In the genomic region with DNA sequence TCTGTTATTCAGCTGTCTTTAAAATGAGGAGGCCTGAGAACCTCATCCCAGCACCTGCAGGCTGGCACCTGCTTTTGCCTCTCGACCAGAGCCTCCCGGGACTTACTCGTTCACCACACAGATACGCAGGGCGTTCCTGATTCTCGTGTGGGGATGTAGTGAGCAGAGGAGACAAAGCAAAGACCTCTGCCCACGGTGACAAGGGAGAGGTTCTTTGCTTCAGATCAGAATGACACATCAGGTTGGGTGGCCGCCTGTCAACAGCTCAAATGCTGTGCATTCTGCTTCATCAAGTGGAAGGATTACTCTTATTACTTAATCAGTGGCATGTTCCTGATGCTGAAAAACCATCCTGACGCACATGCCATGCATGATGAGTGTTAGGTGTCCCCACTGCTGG, we compare ENCODE assay signal across 31 cellular contexts. TPM values are rescaled to one million over a fixed set of nuclear protein-coding genes. Genes with fewer than 3 reads are reported as not detected.
A peak's percentile ranks its signal among the peaks of the same experiment; 100 is the strongest.
DNase-seq lines count a peak whose midpoint lies in the region; ATAC-seq and TF ChIP-seq lines count a peak whose summit lies in the region.
"Had no signal": no experiment of that assay in that cellular context is flagged by ENCODE, and none has a peak within 500 bp of the region (broad histone marks: within the 10 kb centered on the region; RNA-seq: fewer than 3 reads in every experiment).

No MANE protein-coding gene starts in this region.

- no peaks in the 10 kb centered on the region for H3K9me2 ChIP-seq in GM23338 (ENCODE audit: insufficient read depth)

- peak overlapping the region in 8 of 11 experiments; percentile 73 to 89 (median 85); a peak in 16 of 22 replicates for H3K4me2 ChIP-seq in BLaER1 treated with 17β-estradiol and CSF1 and Interleukin-3, amounts not matched to agents 10 nM and 100 nM
- H3K4me2 ChIP-seq in GM23338, result no peak overlapping the region
- H3K4me2 ChIP-seq: hepatocyte had no signal

- no peaks in the 10 kb centered on the region for H3K79me2 ChIP-seq in GM23338 (replicated peaks; ENCODE audit: insufficient read depth)
- H3K79me2 ChIP-seq: hepatocyte had no signal

- H3K9me3 ChIP-seq in BLaER1 treated with 17β-estradiol and CSF1 and Interleukin-3, amounts not matched to agents 10 nM and 100 nM (replicated peaks in 1 of 11), result no peaks in the 10 kb centered on the region
- H3K9me3 ChIP-seq in naive thymus-derived CD4-positive, alpha-beta T cell (ENCODE audit: control insufficient read depth in 2 of 3, low read length in 3 of 3), result no peaks in the 10 kb centered on the region
- H3K9me3 ChIP-seq: Caco-2, gastroesophageal sphincter, lower lobe of right lung, psoas muscle, sigmoid colon, tibial nerve had no signal

- DNase-seq in GM23338 (ENCODE audit: low spot score), result no peak
- DNase-seq in activated CD8-positive, alpha-beta T cell treated with anti-CD3 and anti-CD28 coated beads for 36 hours, result no peak
- DNase-seq in naive thymus-derived CD4-positive, alpha-beta T cell, result no peak
- DNase-seq in posterior cingulate gyrus, result no peak
- no peak for DNase-seq in NCI-H2081 treated with DMSO at 0.1 percent for 48 hours (lab: John Stamatoyannopoulos, UW)
- DNase-seq: activated CD4-positive, alpha-beta T cell treated with anti-CD3 and anti-CD28 coated beads, Interleukin-2, amount 10 ng/mL, durations not matched to agents 24 days and 14 days; activated gamma-delta T cell; activated T-cell treated with anti-CD3 and anti-CD28 coated beads, Interleukin-2, amount 50 U/mL, for 1 hour; C1 segment of cervical spinal cord; Caco-2; DMS79; effector CD4-positive, alpha-beta T cell; GDM1; lower lobe of right lung; natural killer cell; NCI-H1092 treated with DMSO at 0.1 percent for 48 hours; NCI-H2029 treated with DMSO at 0.1 percent for 48 hours; NCI-H82; occipital lobe; psoas muscle; SIG-M5; sigmoid colon; stimulated activated CD4-positive, alpha-beta T cell treated with anti-CD3 and anti-CD28 coated beads, Interleukin-12 subunit alpha, Interleukin-12 subunit beta, amount 100 ng/mL, for 4 hours; stimulated activated CD4-positive, alpha-beta T cell treated with anti-CD3 and anti-CD28 coated beads, Interleukin-2, amount 100 ng/mL, for 48 hours had no signal

- peak overlapping the region; percentile 48; the same call in 1 of the 2 replicates for H3K27ac Mint-ChIP-seq in GM23338
- H3K27ac Mint-ChIP-seq in activated CD8-positive, alpha-beta T cell treated with anti-CD3 and anti-CD28 coated beads for 36 hours, result peak overlapping the region; percentile 32
- peak overlapping the region in 6 of 9 donors; percentile 33 to 77 (median 54) for H3K27ac Mint-ChIP-seq in naive thymus-derived CD4-positive, alpha-beta T cell

- POLR2A ChIA-PET in activated CD8-positive, alpha-beta T cell treated with anti-CD3 and anti-CD28 coated beads for 36 hours (lab: Charles Lee), result no interaction called here
- POLR2A ChIA-PET in naive thymus-derived CD4-positive, alpha-beta T cell (lab: Charles Lee), result interaction anchor here (0.6 to 1.0 kb wide), 3 partner anchors 13 to 103 kb away, joined by 3 to 4 read pairs (median 3); no protein-coding TSS in a partner anchor

- no peaks in the 10 kb centered on the region for H3K27me3 ChIP-seq in BLaER1 treated with 17β-estradiol and CSF1 and Interleukin-3, amounts not matched to agents 10 nM and 100 nM
- no peaks in the 10 kb centered on the region for H3K27me3 ChIP-seq in GM23338 (ENCODE audit: insufficient read depth)
- H3K27me3 ChIP-seq in naive thymus-derived CD4-positive, alpha-beta T cell (ENCODE audit: control insufficient read depth in 2 of 2, insufficient read depth in 2 of 2, low read length in 2 of 2), result no peaks in the 10 kb centered on the region
- H3K27me3 ChIP-seq: cardiac muscle cell, gastroesophageal sphincter, hepatocyte, sigmoid colon, tibial nerve had no signal

- H3F3A ChIP-seq in GM23338 (replicated peaks; ENCODE audit: low read depth), result no peaks in the 10 kb centered on the region

- H3K27ac ChIP-seq in BLaER1 treated with 17β-estradiol and CSF1 and Interleukin-3, amounts not matched to agents 10 nM and 100 nM, result peak overlapping the region in 1 of 11 experiments; percentile 38; a peak in 2 of 22 replicates
- no peak overlapping the region for H3K27ac ChIP-seq in GM23338 (ENCODE audit: low read depth)
- no peak overlapping the region for H3K27ac ChIP-seq in naive thymus-derived CD4-positive, alpha-beta T cell (ENCODE audit: low read depth, low read length)
- H3K27ac ChIP-seq: cardiac muscle cell, gastroesophageal sphincter, lower lobe of right lung, psoas muscle, sigmoid colon, tibial nerve had no signal

- CTCF ChIA-PET in activated CD8-positive, alpha-beta T cell treated with anti-CD3 and anti-CD28 coated beads for 36 hours (lab: Charles Lee), result interaction anchor here (0.9 to 1.9 kb wide), 4 partner anchors 19 to 152 kb away, joined by 3 to 5 read pairs (median 3); no protein-coding TSS in a partner anchor
- CTCF ChIA-PET in naive thymus-derived CD4-positive, alpha-beta T cell (lab: Charles Lee), result no interaction called here

- H3K36me3 ChIP-seq in BLaER1 treated with 17β-estradiol and CSF1 and Interleukin-3, amounts not matched to agents 10 nM and 100 nM, result peaks cover 29 to 100% (median 89%) of the 10 kb centered on the region in 11 experiments
- H3K36me3 ChIP-seq in GM23338 (ENCODE audit: insufficient read depth), result no peaks in the 10 kb centered on the region
- H3K36me3 ChIP-seq in naive thymus-derived CD4-positive, alpha-beta T cell (ENCODE audit: control insufficient read depth in 2 of 3, insufficient read depth in 3 of 3, low read length in 3 of 3), result peaks cover 67 to 100% (median 78%) of the 10 kb centered on the region in 3 experiments

- no peaks in the 10 kb centered on the region; the same call in 2 of the 3 replicates for H3K9me3 Mint-ChIP-seq in GM23338
- H3K9me3 Mint-ChIP-seq in activated CD8-positive, alpha-beta T cell treated with anti-CD3 and anti-CD28 coated beads for 36 hours, result no peaks in the 10 kb centered on the region
- peaks cover 0 to 6% (median 0%) of the 10 kb centered on the region in 11 donors for H3K9me3 Mint-ChIP-seq in naive thymus-derived CD4-positive, alpha-beta T cell
- H3K9me3 Mint-ChIP-seq: activated CD4-positive, alpha-beta T cell treated with anti-CD3 and anti-CD28 coated beads, Interleukin-2, amount 10 ng/mL, durations not matched to agents 24 days and 14 days; natural killer cell had no signal

- peaks cover 40 to 99% (median 83%) of the 10 kb centered on the region in 10 experiments for H3K4me1 ChIP-seq in BLaER1 treated with 17β-estradiol and CSF1 and Interleukin-3, amounts not matched to agents 10 nM and 100 nM
- peaks cover 4% of the 10 kb centered on the region; the same call in 1 of the 2 replicates for H3K4me1 ChIP-seq in GM23338 (ENCODE audit: insufficient read depth)
- H3K4me1 ChIP-seq in naive thymus-derived CD4-positive, alpha-beta T cell (ENCODE audit: control insufficient read depth in 2 of 2, insufficient read depth in 2 of 2, low read length in 2 of 2), result no peaks in the 10 kb centered on the region
- H3K4me1 ChIP-seq: psoas muscle, sigmoid colon had no signal

- peaks cover 3% of the 10 kb centered on the region; the same call in 2 of the 3 replicates for H3K36me3 Mint-ChIP-seq in GM23338 (ENCODE audit: low read depth)
- H3K36me3 Mint-ChIP-seq in activated CD8-positive, alpha-beta T cell treated with anti-CD3 and anti-CD28 coated beads for 36 hours (ENCODE audit: low read depth), result peaks cover 50% of the 10 kb centered on the region
- peaks cover 11 to 75% (median 31%) of the 10 kb centered on the region in 5 donors for H3K36me3 Mint-ChIP-seq in naive thymus-derived CD4-positive, alpha-beta T cell
- H3K36me3 Mint-ChIP-seq: natural killer cell had no signal

- peak overlapping the region in 2 of 11 experiments; percentile 34 to 36; a peak in 3 of 22 replicates for H3K9ac ChIP-seq in BLaER1 treated with 17β-estradiol and CSF1 and Interleukin-3, amounts not matched to agents 10 nM and 100 nM

- H2AFZ ChIP-seq in GM23338, result no peak overlapping the region
- H2AFZ ChIP-seq: hepatocyte had no signal

- ATAC-seq in GM23338, result no peak
- no peak for ATAC-seq in activated CD8-positive, alpha-beta T cell treated with anti-CD3 and anti-CD28 coated beads for 36 hours
- ATAC-seq in naive thymus-derived CD4-positive, alpha-beta T cell, result no peak
- ATAC-seq in GM18868 (IDR thresholded peaks at IDR 0.05; ENCODE audit: unreplicated experiment), result no peak
- ATAC-seq: gastroesophageal sphincter, lower lobe of right lung, natural killer cell, psoas muscle had no signal

- no peak overlapping the region for H3K4me3 Mint-ChIP-seq in GM23338
- H3K4me3 Mint-ChIP-seq in activated CD8-positive, alpha-beta T cell treated with anti-CD3 and anti-CD28 coated beads for 36 hours, result no peak overlapping the region
- peak overlapping the region in 1 of 10 donors; percentile 36 for H3K4me3 Mint-ChIP-seq in naive thymus-derived CD4-positive, alpha-beta T cell
- H3K4me3 Mint-ChIP-seq: activated CD4-positive, alpha-beta T cell treated with anti-CD3 and anti-CD28 coated beads, Interleukin-2, amount 10 ng/mL, durations not matched to agents 24 days and 14 days; natural killer cell had no signal

- TF ChIP-seq CTCF in GM23338 (conservative IDR thresholded peaks at IDR 0.05; ENCODE audit: low read depth in 2 of 2), result no peak
- TF ChIP-seq CTCF in activated CD8-positive, alpha-beta T cell treated with anti-CD3 and anti-CD28 coated beads for 36 hours (IDR thresholded peaks at IDR 0.05), result no peak

- peaks cover 10% of the 10 kb centered on the region for H3K27me3 Mint-ChIP-seq in GM23338 (ENCODE audit: insufficient read depth, low read depth, poor library complexity)
- H3K27me3 Mint-ChIP-seq in activated CD8-positive, alpha-beta T cell treated with anti-CD3 and anti-CD28 coated beads for 36 hours, result no peaks in the 10 kb centered on the region
- H3K27me3 Mint-ChIP-seq in naive thymus-derived CD4-positive, alpha-beta T cell, result no peaks in the 10 kb centered on the region
- H3K27me3 Mint-ChIP-seq: activated CD4-positive, alpha-beta T cell treated with anti-CD3 and anti-CD28 coated beads, Interleukin-2, amount 10 ng/mL, durations not matched to agents 24 days and 14 days had no signal

- peaks cover 13 to 92% (median 43%) of the 10 kb centered on the region in 11 experiments; a peak in 17 of 22 replicates for H4K20me1 ChIP-seq in BLaER1 treated with 17β-estradiol and CSF1 and Interleukin-3, amounts not matched to agents 10 nM and 100 nM
- H4K20me1 ChIP-seq in GM23338 (replicated peaks; ENCODE audit: insufficient read depth), result no peaks in the 10 kb centered on the region; the same call in 1 of the 2 replicates

- intact Hi-C loops in activated CD8-positive, alpha-beta T cell treated with anti-CD3 and anti-CD28 coated beads for 36 hours (cut with micrococcal nuclease), result no loop called here
- intact Hi-C loops in naive thymus-derived CD4-positive, alpha-beta T cell (cut with micrococcal nuclease), result no loop called here
- intact Hi-C loops in posterior cingulate gyrus (cut with DNase I), result no loop called here

- peaks cover 11% of the 10 kb centered on the region for H3K4me1 Mint-ChIP-seq in GM23338
- peaks cover 4% of the 10 kb centered on the region for H3K4me1 Mint-ChIP-seq in activated CD8-positive, alpha-beta T cell treated with anti-CD3 and anti-CD28 coated beads for 36 hours (ENCODE audit: low read depth)
- H3K4me1 Mint-ChIP-seq in naive thymus-derived CD4-positive, alpha-beta T cell, result peaks cover 0 to 25% (median 13%) of the 10 kb centered on the region in 7 donors

- H3K4me3 ChIP-seq in BLaER1 treated with 17β-estradiol and CSF1 and Interleukin-3, amounts not matched to agents 10 nM and 100 nM, result no peak overlapping the region
- H3K4me3 ChIP-seq in GM23338, result no peak overlapping the region
- no peak overlapping the region for H3K4me3 ChIP-seq in naive thymus-derived CD4-positive, alpha-beta T cell (ENCODE audit: low read length)
- H3K4me3 ChIP-seq: cardiac muscle cell, gastroesophageal sphincter, hepatocyte, lower lobe of right lung, psoas muscle, sigmoid colon, tibial nerve had no signal

RNA-seq across cellular contexts. Expression of a gene that starts 24.4 kb away (rescaled TPM):
- total RNA-seq in GM23338 (2014; rRNA removed; shearing (Covaris generic)), result 0.35 and 0.63 TPM in 2 replicates
- polyA plus RNA-seq in GM23338 (2016; fragmentation: Nextera tagmentation; extraction: Ambion mirVana), result 1.0 and 2.2 TPM in 2 replicates
- total RNA-seq in activated CD8-positive, alpha-beta T cell treated with anti-CD3 and anti-CD28 coated beads for 36 hours, result 1 to 10 TPM; 2.6 to 3.1 TPM
- total RNA-seq in naive thymus-derived CD4-positive, alpha-beta T cell, result 1 to 10 TPM in 1 of 5 experiments, under 1 TPM in 3, not detected in 1; 0.19 to 1.0 (median 0.32) TPM
- 1 to 10 TPM in 1 of 2 donors, under 1 TPM in 1; 0.51 to 1.0 TPM for polyA plus RNA-seq in naive thymus-derived CD4-positive, alpha-beta T cell
- polyA plus RNA-seq: AG04450 had no signal
